ENCODE assay signal across 8 cellular contexts in the genomic region with DNA sequence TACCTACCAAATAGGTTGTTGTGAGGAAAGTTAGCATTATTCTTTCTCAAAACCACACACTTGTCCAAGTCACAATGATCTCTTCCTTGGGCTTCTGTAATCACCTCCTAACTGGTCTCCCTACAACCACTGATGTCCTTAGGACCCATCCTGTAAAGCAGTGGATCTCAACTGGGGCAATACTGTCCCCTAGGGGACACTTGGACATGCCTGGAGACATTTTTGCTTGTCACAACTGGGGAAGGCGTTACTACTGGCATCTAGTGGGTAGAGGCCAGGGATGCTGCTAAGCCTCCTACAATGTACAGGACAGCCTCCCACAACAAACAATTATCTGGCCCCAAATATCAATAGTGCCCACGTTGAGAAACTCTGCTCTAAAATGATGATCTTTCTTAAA.
A peak's percentile ranks its signal among the peaks of the same experiment; 100 is the strongest.
DNase-seq lines count a peak whose midpoint lies in the region; ATAC-seq, FAIRE-seq and TF ChIP-seq lines count a peak whose summit lies in the region.

No MANE protein-coding gene starts in this region.

- intact Hi-C loops in left cardiac atrium (cut with DNase I) = no loop called here
- intact Hi-C loops in spleen (cut with DNase I; ENCODE audit: low total_unique reads) = no loop called here

- peaks cover 0 to 19% (median 0%) of the 10 kb centered on the region in 6 donors for H3K4me1 ChIP-seq in spleen

- TF ChIP-seq CTCF in 22Rv1 (IDR thresholded peaks at IDR 0.05) (peak; percentile 27; the same call in 1 of the 2 replicates), WTC11 (IDR thresholded peaks at IDR 0.05) (no peak), spleen (IDR thresholded peaks at IDR 0.05 in 8 of 11, conservative IDR thresholded peaks at IDR 0.05 in 3 of 11) (peak in 9 of 11 experiments; percentile 23 to 49 (median 39))

- H3K4me3 ChIP-seq in spleen = no peak overlapping the region

- WGBS in spleen, 5 donors = 42 to 73% (median 65%) methylated on average over 2 of the region's 2 CpGs

- H3K9me3 Mint-ChIP-seq in WTC11 = no peaks in the 10 kb centered on the region

- H3K4me3 Mint-ChIP-seq in WTC11 = no peak overlapping the region

- POLR2A ChIA-PET in WTC11 (lab: Charles Lee) = no interaction called here

- H3K36me3 Mint-ChIP-seq in WTC11 = no peaks in the 10 kb centered on the region

- H3K4me1 Mint-ChIP-seq in WTC11 = peaks cover 35% of the 10 kb centered on the region

- CTCF ChIA-PET in WTC11 (lab: Charles Lee) = no interaction called here

- no peaks in the 10 kb centered on the region for H3K36me3 ChIP-seq in spleen

- no peak overlapping the region for H3K27ac Mint-ChIP-seq in WTC11

- no peak overlapping the region for H3K27ac ChIP-seq in 22Rv1
- H3K27ac ChIP-seq in spleen = no peak overlapping the region

- peak; percentile 68 for FAIRE-seq in HTR-8/SVneo (lab: Jason Lieb, UNC)

- TF ChIP-seq POLR2A in spleen (IDR thresholded peaks at IDR 0.05) = no peak

- DNase-seq in ELF-1 (ENCODE audit: low read depth, low spot score) = peak; percentile 68
- peak; percentile 44 for DNase-seq in HTR-8/SVneo (ENCODE audit: insufficient read length, low spot score)
- peak; percentile 24 for DNase-seq in WTC11 (ENCODE audit: low spot score)
- DNase-seq in left cardiac atrium = no peak
- DNase-seq in spleen = no peak
- DNase-seq in NCI-H1436 treated with DMSO at 0.1 percent for 48 hours (lab: John Stamatoyannopoulos, UW) = no peak

- H3K27me3 Mint-ChIP-seq in WTC11 (ENCODE audit: low read depth) = no peaks in the 10 kb centered on the region; the same call in 1 of the 2 replicates

- no peaks in the 10 kb centered on the region for H3K27me3 ChIP-seq in spleen (replicated peaks in 1 of 7)

- ATAC-seq in WTC11 (peak; percentile 84), left cardiac atrium (peak; percentile 74 to 75), GM21717 (IDR thresholded peaks at IDR 0.05; ENCODE audit: unreplicated experiment) (no peak)

- H3K9me3 ChIP-seq in spleen = no peaks in the 10 kb centered on the region

TF ChIP-seq in WTC11, 78 proteins besides CTCF, POLR2A, EP300 and RAD21:
- TF ChIP-seq, protein P1, sequence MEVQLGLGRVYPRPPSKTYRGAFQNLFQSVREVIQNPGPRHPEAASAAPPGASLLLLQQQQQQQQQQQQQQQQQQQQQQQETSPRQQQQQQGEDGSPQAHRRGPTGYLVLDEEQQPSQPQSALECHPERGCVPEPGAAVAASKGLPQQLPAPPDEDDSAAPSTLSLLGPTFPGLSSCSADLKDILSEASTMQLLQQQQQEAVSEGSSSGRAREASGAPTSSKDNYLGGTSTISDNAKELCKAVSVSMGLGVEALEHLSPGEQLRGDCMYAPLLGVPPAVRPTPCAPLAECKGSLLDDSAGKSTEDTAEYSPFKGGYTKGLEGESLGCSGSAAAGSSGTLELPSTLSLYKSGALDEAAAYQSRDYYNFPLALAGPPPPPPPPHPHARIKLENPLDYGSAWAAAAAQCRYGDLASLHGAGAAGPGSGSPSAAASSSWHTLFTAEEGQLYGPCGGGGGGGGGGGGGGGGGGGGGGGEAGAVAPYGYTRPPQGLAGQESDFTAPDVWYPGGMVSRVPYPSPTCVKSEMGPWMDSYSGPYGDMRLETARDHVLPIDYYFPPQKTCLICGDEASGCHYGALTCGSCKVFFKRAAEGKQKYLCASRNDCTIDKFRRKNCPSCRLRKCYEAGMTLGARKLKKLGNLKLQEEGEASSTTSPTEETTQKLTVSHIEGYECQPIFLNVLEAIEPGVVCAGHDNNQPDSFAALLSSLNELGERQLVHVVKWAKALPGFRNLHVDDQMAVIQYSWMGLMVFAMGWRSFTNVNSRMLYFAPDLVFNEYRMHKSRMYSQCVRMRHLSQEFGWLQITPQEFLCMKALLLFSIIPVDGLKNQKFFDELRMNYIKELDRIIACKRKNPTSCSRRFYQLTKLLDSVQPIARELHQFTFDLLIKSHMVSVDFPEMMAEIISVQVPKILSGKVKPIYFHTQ (CRISPR knock-in tag; IDR thresholded peaks at IDR 0.05) = no peak
- no peak for TF ChIP-seq ATF1 (CRISPR knock-in tag; IDR thresholded peaks at IDR 0.05)
- TF ChIP-seq NR3C1 (CRISPR knock-in tag; conservative IDR thresholded peaks at IDR 0.05; ENCODE audit: low read depth) = no peak
- TF ChIP-seq, protein P2, sequence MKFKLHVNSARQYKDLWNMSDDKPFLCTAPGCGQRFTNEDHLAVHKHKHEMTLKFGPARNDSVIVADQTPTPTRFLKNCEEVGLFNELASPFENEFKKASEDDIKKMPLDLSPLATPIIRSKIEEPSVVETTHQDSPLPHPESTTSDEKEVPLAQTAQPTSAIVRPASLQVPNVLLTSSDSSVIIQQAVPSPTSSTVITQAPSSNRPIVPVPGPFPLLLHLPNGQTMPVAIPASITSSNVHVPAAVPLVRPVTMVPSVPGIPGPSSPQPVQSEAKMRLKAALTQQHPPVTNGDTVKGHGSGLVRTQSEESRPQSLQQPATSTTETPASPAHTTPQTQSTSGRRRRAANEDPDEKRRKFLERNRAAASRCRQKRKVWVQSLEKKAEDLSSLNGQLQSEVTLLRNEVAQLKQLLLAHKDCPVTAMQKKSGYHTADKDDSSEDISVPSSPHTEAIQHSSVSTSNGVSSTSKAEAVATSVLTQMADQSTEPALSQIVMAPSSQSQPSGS (CRISPR knock-in tag; IDR thresholded peaks at IDR 0.05; ENCODE audit: borderline replicate concordance, low read depth) = no peak
- no peak for TF ChIP-seq ELF4 (CRISPR knock-in tag; IDR thresholded peaks at IDR 0.05; ENCODE audit: low read depth)

Comparison
In these comparisons a context has a peak if more than half of its experiments do, and no peak if none do; other contexts are left out.
1. DNase-seq: peak in ELF-1 (single experiment), HTR-8/SVneo (single experiment) and WTC11 (single experiment); none in left cardiac atrium (single experiment), spleen (single experiment) and NCI-H1436 treated with DMSO at 0.1 percent for 48 hours (single experiment).